9 cellular contexts compared by ENCODE assay signal in genomic region chr12:12803186-12803585, GRCh38. TPM values are rescaled to one million over a fixed set of nuclear protein-coding genes. Genes with fewer than 3 reads are reported as not detected.
DNase-seq lines count a peak whose midpoint lies in the region; ATAC-seq and TF ChIP-seq lines count a peak whose summit lies in the region.
"Had no signal": no experiment of that assay in that cellular context is flagged by ENCODE, and none has a peak within 500 bp of the region (broad histone marks: within the 10 kb centered on the region; RNA-seq: fewer than 3 reads in every experiment).

No MANE protein-coding gene starts in this region.

- H3K4me3 Mint-ChIP-seq in activated CD8-positive, alpha-beta T cell treated with anti-CD3 and anti-CD28 coated beads for 36 hours: no peak overlapping the region
- H3K4me3 Mint-ChIP-seq: central memory CD8-positive, alpha-beta T cell had no signal

- ATAC-seq in GM18520 (IDR thresholded peaks at IDR 0.05; ENCODE audit: unreplicated experiment): peak; percentile 89
- peak; percentile 77 for ATAC-seq in HG02884 (IDR thresholded peaks at IDR 0.05; ENCODE audit: unreplicated experiment)
- peak; percentile 68 for ATAC-seq in activated CD8-positive, alpha-beta T cell treated with anti-CD3 and anti-CD28 coated beads for 36 hours
- peak; percentile 60 for ATAC-seq in sciatic nerve

- H2AFZ ChIP-seq in fibroblast of lung (ENCODE audit: low read length): no peak overlapping the region

- H3K36me3 ChIP-seq in fibroblast of lung (ENCODE audit: control insufficient read depth, insufficient read depth, low read length): no peaks in the 10 kb centered on the region

- H3K79me2 ChIP-seq in fibroblast of lung (ENCODE audit: control insufficient read depth, insufficient read depth, low read length): no peaks in the 10 kb centered on the region

- H4K20me1 ChIP-seq in fibroblast of lung (ENCODE audit: control insufficient read depth, extremely low read depth, insufficient read depth, low read length): no peaks in the 10 kb centered on the region

- peak overlapping the region; percentile 38 for H3K4me2 ChIP-seq in fibroblast of lung (ENCODE audit: extremely low read depth, insufficient read depth, low read length)

- no peaks in the 10 kb centered on the region for H3K9me3 ChIP-seq in fibroblast of lung (ENCODE audit: control insufficient read depth, insufficient read depth, low read depth, low read length)

- CTCF ChIA-PET in activated CD8-positive, alpha-beta T cell treated with anti-CD3 and anti-CD28 coated beads for 36 hours (lab: Charles Lee): interaction anchor here (1.1 to 11.5 kb wide), 4 partner anchors 9 to 89 kb away, joined by 3 to 108 read pairs (median 4); partner anchors contain the start of gene APOLD1

- H3K4me3 ChIP-seq in fibroblast of lung (replicated peaks in 1 of 4; ENCODE audit: control extremely low read depth in 1 of 4, insufficient read depth in 1 of 4, low read depth in 3 of 4, low read length in 4 of 4): no peak overlapping the region

- H3K4me1 Mint-ChIP-seq in activated CD8-positive, alpha-beta T cell treated with anti-CD3 and anti-CD28 coated beads for 36 hours (ENCODE audit: low read depth): peaks cover 50% of the 10 kb centered on the region

- H3K9ac ChIP-seq in fibroblast of lung (ENCODE audit: insufficient read depth, low read length): no peak overlapping the region

- intact Hi-C loops in activated CD8-positive, alpha-beta T cell treated with anti-CD3 and anti-CD28 coated beads for 36 hours (cut with micrococcal nuclease): no loop called here
- intact Hi-C loops in sciatic nerve (cut with DNase I): no loop called here

- peaks cover 15% of the 10 kb centered on the region for H3K4me1 ChIP-seq in fibroblast of lung (ENCODE audit: control insufficient read depth, extremely low read depth, insufficient read depth, low read length)

- no peaks in the 10 kb centered on the region for H3K27me3 ChIP-seq in fibroblast of lung (ENCODE audit: control insufficient read depth, insufficient read depth, low read length)

- H3K27ac Mint-ChIP-seq in activated CD8-positive, alpha-beta T cell treated with anti-CD3 and anti-CD28 coated beads for 36 hours: peak overlapping the region; percentile 69

- POLR2A ChIA-PET in activated CD8-positive, alpha-beta T cell treated with anti-CD3 and anti-CD28 coated beads for 36 hours (lab: Charles Lee): interaction anchor here (0.6 to 1.3 kb wide), 3 partner anchors 10 to 33 kb away, joined by 3 to 5 read pairs (median 3); no protein-coding TSS in a partner anchor

- no peak for TF ChIP-seq CTCF in activated CD8-positive, alpha-beta T cell treated with anti-CD3 and anti-CD28 coated beads for 36 hours (IDR thresholded peaks at IDR 0.05)
- TF ChIP-seq CTCF in fibroblast of lung (conservative IDR thresholded peaks at IDR 0.05 in 1 of 2, IDR thresholded peaks at IDR 0.05 in 1 of 2; ENCODE audit: low read depth in 1 of 2, low read length in 2 of 2): no peak

- H3K36me3 Mint-ChIP-seq in activated CD8-positive, alpha-beta T cell treated with anti-CD3 and anti-CD28 coated beads for 36 hours (ENCODE audit: low read depth): no peaks in the 10 kb centered on the region

- H3K27me3 Mint-ChIP-seq in activated CD8-positive, alpha-beta T cell treated with anti-CD3 and anti-CD28 coated beads for 36 hours: no peaks in the 10 kb centered on the region
- H3K27me3 Mint-ChIP-seq: central memory CD8-positive, alpha-beta T cell had no signal

- peak; percentile 88 for DNase-seq in A172 (ENCODE audit: low spot score)
- DNase-seq in NCI-H2107 (lab: John Stamatoyannopoulos, UW): peak; percentile 59
- peak; percentile 62 for DNase-seq in activated CD8-positive, alpha-beta T cell treated with anti-CD3 and anti-CD28 coated beads for 36 hours
- DNase-seq in fibroblast of lung (ENCODE audit: low read depth in 2 of 2): peak; percentile 80 to 92
- no peak for DNase-seq in sciatic nerve (ENCODE audit: low spot score)
- DNase-seq in retina: no peak

- H3K9me3 Mint-ChIP-seq in activated CD8-positive, alpha-beta T cell treated with anti-CD3 and anti-CD28 coated beads for 36 hours: no peaks in the 10 kb centered on the region
- H3K9me3 Mint-ChIP-seq: central memory CD8-positive, alpha-beta T cell had no signal

- H3K27ac ChIP-seq in fibroblast of lung (ENCODE audit: insufficient read depth, low read length): no peak overlapping the region

RNA-seq across cellular contexts. Expression of gene DDX47, which starts 10.0 kb away (rescaled TPM):
- 96.6 and 99.2 TPM in 2 replicates for total RNA-seq in A172 (2014; rRNA removed; shearing (Covaris generic))
- total RNA-seq in activated CD8-positive, alpha-beta T cell treated with anti-CD3 and anti-CD28 coated beads for 36 hours: 10 to 100 TPM; 86.0 to 96.9 TPM
- 41.9 and 46.2 TPM in 2 replicates for total RNA-seq in fibroblast of lung
- polyA plus RNA-seq in fibroblast of lung: 83.2 and 113 TPM in 2 replicates
- 46.6 and 59.9 TPM in 2 replicates for polyA plus RNA-seq in fibroblast of lung (2012)
- 24.9 and 64.0 TPM in 2 replicates for polyA minus RNA-seq in fibroblast of lung (ENCODE audit: low replicate concordance)
- total RNA-seq in sciatic nerve: 48.6 TPM

RNA-seq across cellular contexts. Expression of gene APOLD1, which starts 17.7 kb away (rescaled TPM):
- total RNA-seq in A172 (2014; rRNA removed; shearing (Covaris generic)): 3.3 and 3.5 TPM in 2 replicates
- total RNA-seq in activated CD8-positive, alpha-beta T cell treated with anti-CD3 and anti-CD28 coated beads for 36 hours: 1 to 10 TPM; 5.7 to 6.3 TPM
- total RNA-seq in fibroblast of lung (1.5 and 3.1 TPM in 2 replicates), sciatic nerve (41.1 TPM)
- polyA plus RNA-seq in fibroblast of lung: 2.7 and 3.2 TPM in 2 replicates
- polyA plus RNA-seq in fibroblast of lung (2012): 2.2 and 2.3 TPM in 2 replicates
- 1.6 and 2.0 TPM in 2 replicates for polyA minus RNA-seq in fibroblast of lung (ENCODE audit: low replicate concordance)

Comparison
In these comparisons a context has a peak if more than half of its experiments do, and no peak if none do; other contexts are left out.
1. DNase-seq: peak in A172 (single experiment), NCI-H2107 (single experiment), activated CD8-positive, alpha-beta T cell treated with anti-CD3 and anti-CD28 coated beads for 36 hours (single experiment) and fibroblast of lung (2 of 2); none in sciatic nerve (single experiment) and retina (single experiment).
2. Peak in every context shown above with its lines, with median percentiles within 50 percentile points of each other: ATAC-seq.